8 cellular contexts compared by ENCODE assay signal in the genomic region with DNA sequence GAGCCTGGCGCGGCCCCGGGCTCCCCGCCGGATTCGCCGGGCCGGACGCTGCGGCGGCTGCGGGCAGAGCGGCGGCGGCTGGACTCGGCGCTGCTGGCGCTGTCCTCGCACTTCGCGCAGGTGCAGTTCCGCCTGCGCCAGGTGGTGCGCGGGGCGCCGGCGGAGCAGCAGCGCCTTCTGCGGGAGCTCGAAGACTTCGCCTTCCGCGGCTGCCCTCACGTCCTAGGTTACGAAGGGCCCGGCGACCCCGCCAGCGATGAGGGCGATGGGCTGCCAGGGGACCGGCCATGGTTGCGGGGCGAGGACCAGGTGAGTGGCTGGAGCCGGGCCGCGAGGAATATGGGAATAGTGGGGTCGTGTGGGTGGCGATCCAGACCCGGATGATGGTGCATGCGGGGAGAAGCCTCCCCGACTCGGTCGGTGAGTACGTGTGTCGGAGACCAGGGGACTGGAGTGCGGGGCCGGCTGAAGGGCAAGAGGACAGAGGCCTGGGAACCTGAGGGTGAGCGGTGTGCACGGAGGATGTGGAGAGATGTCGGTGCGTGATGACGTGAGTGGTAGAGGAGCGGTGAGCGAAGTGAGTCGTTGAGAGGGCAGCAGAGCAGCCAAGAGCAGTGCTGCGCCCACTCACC. TPM values are rescaled to one million over a fixed set of nuclear protein-coding genes. Genes with fewer than 3 reads are reported as not detected.
DNase-seq lines count a peak whose midpoint lies in the region; ATAC-seq and TF ChIP-seq lines count a peak whose summit lies in the region.

No MANE protein-coding gene starts in this region.

- H3K4me3 Mint-ChIP-seq in Calu3 (ENCODE audit: low read depth, unreplicated experiment) = peak overlapping the region; percentile 98

- TF ChIP-seq POLR2A in heart left ventricle (IDR thresholded peaks at IDR 0.05) = no peak
- TF ChIP-seq POLR2A in prostate gland (IDR thresholded peaks at IDR 0.05) = peak; percentile 18

- H3K9me3 ChIP-seq in SK-N-SH (no peaks in the 10 kb centered on the region), heart left ventricle (no peaks in the 10 kb centered on the region), prostate gland (no peaks in the 10 kb centered on the region)

- H3K4me3 ChIP-seq in KMS-11 (IDR thresholded peaks at IDR 0.05; ENCODE audit: insufficient read depth, low read depth, low read length) (no peak overlapping the region), SK-N-SH (ENCODE audit: low read depth in 2 of 2, low read length in 1 of 2) (peak overlapping the region; percentile 71 to 97), heart left ventricle (peak overlapping the region; percentile 63 to 100 (median 92)), prostate gland (peak overlapping the region; percentile 72 to 93)

- H3K27me3 ChIP-seq in KMS-11 (ENCODE audit: insufficient read depth, low read depth) (no peaks in the 10 kb centered on the region), SK-N-SH (ENCODE audit: insufficient read depth) (no peaks in the 10 kb centered on the region), heart left ventricle (no peaks in the 10 kb centered on the region), prostate gland (replicated peaks; ENCODE audit: insufficient read depth) (no peaks in the 10 kb centered on the region)

- intact Hi-C loops in Calu3 (cut with micrococcal nuclease; ENCODE audit: unreplicated experiment) (no loop called here), heart left ventricle (cut with DNase I) (loop anchor here in 2 of 10 donors (1.0 kb wide), 2 partner anchors 17 kb away; partner anchors contain the start of genes RPL27 (in 2 of the 2) and AARSD1 (in 1 of the 2)), prostate gland (cut with DNase I) (loop anchor here (2.0 kb wide), 1 partner anchor 18 kb away; the partner anchor contains the start of gene RPL27)

- peaks cover 53% of the 10 kb centered on the region for H3K36me3 Mint-ChIP-seq in Calu3 (ENCODE audit: insufficient read depth, unreplicated experiment)
- peaks cover 9 to 31% of the 10 kb centered on the region in 2 donors for H3K36me3 Mint-ChIP-seq in activated naive CD4-positive, alpha-beta T cell treated with anti-CD3 and anti-CD28 coated beads, Interleukin-2, amount 50 U/mL, for 72 hours

- H3K9me3 Mint-ChIP-seq in Calu3 (ENCODE audit: low read depth, unreplicated experiment) = no peaks in the 10 kb centered on the region
- no peaks in the 10 kb centered on the region for H3K9me3 Mint-ChIP-seq in activated naive CD4-positive, alpha-beta T cell treated with anti-CD3 and anti-CD28 coated beads, Interleukin-2, amount 50 U/mL, for 72 hours

- H3K36me3 ChIP-seq in KMS-11 (ENCODE audit: insufficient read depth) (no peaks in the 10 kb centered on the region), SK-N-SH (replicated peaks in 1 of 2; ENCODE audit: control insufficient read depth in 1 of 2, insufficient read depth in 2 of 2, low read length in 1 of 2) (peaks cover 4 to 13% of the 10 kb centered on the region in 2 experiments), heart left ventricle (peaks cover 0 to 23% (median 5%) of the 10 kb centered on the region in 9 donors), prostate gland (no peaks in the 10 kb centered on the region)

- H3K9ac ChIP-seq in KMS-11 (peak overlapping the region; percentile 66), SK-N-SH (peak overlapping the region; percentile 81)

- 0 out of 2 replicates have a peak, but pooled peaks have one; percentile 13 for TF ChIP-seq RAD21 in SK-N-SH (IDR thresholded peaks at IDR 0.05; ENCODE audit: low read length)

- H3K79me2 ChIP-seq in KMS-11 (ENCODE audit: insufficient read depth, low read depth) (peaks cover 32% of the 10 kb centered on the region; the same call in 1 of the 2 replicates), SK-N-SH (ENCODE audit: insufficient read depth) (peaks cover 56% of the 10 kb centered on the region)

- peak overlapping the region; percentile 78 for H3K27ac ChIP-seq in KMS-11
- peak overlapping the region; percentile 69 to 87 for H3K27ac ChIP-seq in SK-N-SH (ENCODE audit: low read depth in 2 of 2, low read length in 1 of 2)
- H3K27ac ChIP-seq in heart left ventricle = peak overlapping the region in 11 of 12 donors; percentile 83 to 93 (median 89)
- H3K27ac ChIP-seq in prostate gland = peak overlapping the region; percentile 88 to 95

- no peak for TF ChIP-seq EP300 in SK-N-SH (IDR thresholded peaks at IDR 0.05; ENCODE audit: borderline replicate concordance in 1 of 2, low read depth in 1 of 2, low read length in 1 of 2)

- peak; percentile 71 for DNase-seq in Calu3
- peak; percentile 65 for DNase-seq in SK-N-SH
- DNase-seq in activated naive CD4-positive, alpha-beta T cell treated with anti-CD3 and anti-CD28 coated beads, Interleukin-2, amount 50 U/mL, for 72 hours (ENCODE audit: low spot score in 2 of 2) = peak; percentile 68 to 72
- DNase-seq in heart left ventricle = peak; percentile 25 to 68 (median 58)
- DNase-seq in prostate gland (ENCODE audit: low spot score) = peak; percentile 50
- DNase-seq in cortex of kidney (lab: John Stamatoyannopoulos, UW) = no peak

- TF ChIP-seq CTCF in Calu3 (IDR thresholded peaks at IDR 0.05; ENCODE audit: unreplicated experiment) (peak; percentile 20), KMS-11 (conservative IDR thresholded peaks at IDR 0.05; ENCODE audit: low read depth, low read length) (no peak), SK-N-SH (IDR thresholded peaks at IDR 0.05) (no peak), heart left ventricle (IDR thresholded peaks at IDR 0.05) (no peak), prostate gland (IDR thresholded peaks at IDR 0.05) (peak in 2 of 4 experiments; percentile 37 to 42)

- CTCF ChIA-PET in Calu3 (lab: Charles Lee) = interaction anchor here (0.5 to 1.1 kb wide), 4 partner anchors 16 to 148 kb away, joined by 3 to 4 read pairs (median 3); partner anchors contain the start of gene RPL27
- CTCF ChIA-PET in SK-N-SH (lab: Yijun Ruan, JAX) = no interaction called here

- peaks cover 41% of the 10 kb centered on the region for H3K4me1 ChIP-seq in KMS-11 (ENCODE audit: low read depth, poor library complexity, severe bottlenecking)
- peaks cover 10 to 12% of the 10 kb centered on the region in 2 experiments; a peak in 2 of 4 replicates for H3K4me1 ChIP-seq in SK-N-SH (ENCODE audit: control insufficient read depth in 1 of 2, insufficient read depth in 2 of 2, low read depth in 1 of 2, low read length in 1 of 2)
- peaks cover 0 to 42% (median 25%) of the 10 kb centered on the region in 12 donors for H3K4me1 ChIP-seq in heart left ventricle
- peaks cover 5% of the 10 kb centered on the region for H3K4me1 ChIP-seq in prostate gland (replicated peaks)

- H3K27ac Mint-ChIP-seq in Calu3 (ENCODE audit: unreplicated experiment) = peak overlapping the region; percentile 86
- H3K27ac Mint-ChIP-seq in activated naive CD4-positive, alpha-beta T cell treated with anti-CD3 and anti-CD28 coated beads, Interleukin-2, amount 50 U/mL, for 72 hours = peak overlapping the region; percentile 78 to 85

- POLR2A ChIA-PET in SK-N-SH (lab: Yijun Ruan, JAX) = interaction anchor here (1.8 kb wide), 1 partner anchor 17 kb away, joined by 11 read pairs; the partner anchor contains the start of gene RPL27

- no peaks in the 10 kb centered on the region for H3K9me2 ChIP-seq in SK-N-SH

- H3K4me2 ChIP-seq in KMS-11 (peak overlapping the region; percentile 89), SK-N-SH (peak overlapping the region; percentile 81)

- H3K27me3 Mint-ChIP-seq in Calu3 (ENCODE audit: unreplicated experiment) = no peaks in the 10 kb centered on the region

- H2AFZ ChIP-seq in KMS-11 (ENCODE audit: low read depth) (peak overlapping the region; percentile 87), SK-N-SH (ENCODE audit: low read depth) (peak overlapping the region; percentile 90)

- peaks cover 33% of the 10 kb centered on the region for H3K4me1 Mint-ChIP-seq in Calu3 (ENCODE audit: low read depth, unreplicated experiment)

- H3F3A ChIP-seq in SK-N-SH (replicated peaks; ENCODE audit: insufficient read depth) = peaks cover 8% of the 10 kb centered on the region

- H4K20me1 ChIP-seq in KMS-11 (ENCODE audit: insufficient read depth) (no peaks in the 10 kb centered on the region), SK-N-SH (ENCODE audit: insufficient read depth) (peaks cover 5% of the 10 kb centered on the region; the same call in 1 of the 2 replicates)

- ATAC-seq in GM21526 (IDR thresholded peaks at IDR 0.05; ENCODE audit: low FRiP score, unreplicated experiment) (peak; percentile 33), heart left ventricle (peak in 3 of 4 donors; percentile 25 to 55 (median 54))
- ATAC-seq in activated naive CD4-positive, alpha-beta T cell treated with anti-CD3 and anti-CD28 coated beads, Interleukin-2, amount 50 U/mL, for 72 hours = peak; percentile 85 to 87

- no TSS peak for BruUV-seq in Calu3 (replicated peaks; lab: Mats Ljungman, UMichigan)

- WGBS in SK-N-SH (ENCODE audit: low lambda C conversion rate) = 2% methylated on average over 28 of the region's 67 CpGs
- WGBS in heart left ventricle, 4 donors = 0 to 1% (median 1%) methylated on average over 32 to 67 of the region's 67 CpGs
- WGBS in prostate gland = under 1% methylated on average over 67 of the region's 67 CpGs

RNA-seq across cellular contexts. Expression of gene RUNDC1, which starts 0.5 kb away (rescaled TPM):
- total RNA-seq in Calu3 (2022) (32.8 and 35.4 TPM in 2 replicates), heart left ventricle (10 to 100 TPM in 8 of 9 donors, 1 to 10 TPM in 1; 9.8 to 15.9 (median 11.4) TPM), prostate gland (10 to 100 TPM; 26.7 to 28.5 TPM)
- polyA plus RNA-seq in SK-N-SH (2012; rRNA removed) (9.0 and 9.5 TPM in 2 replicates), heart left ventricle (10 to 100 TPM in 1 of 2 donors, 1 to 10 TPM in 1; 5.5 to 14.4 TPM)
- polyA plus RNA-seq in SK-N-SH (2012; cell fraction: cytosol; rRNA removed) = 6.1 and 7.4 TPM in 2 replicates
- polyA plus RNA-seq in SK-N-SH (2012; cell fraction: nucleus; rRNA removed) = 10.4 and 11.6 TPM in 2 replicates
- 10 to 100 TPM; 10.7 to 15.2 TPM for total RNA-seq in activated naive CD4-positive, alpha-beta T cell treated with anti-CD3 and anti-CD28 coated beads, Interleukin-2, amount 50 U/mL, for 72 hours

RNA-seq across cellular contexts. Expression of gene PTGES3L, which starts 1.0 kb away (rescaled TPM):
- total RNA-seq in Calu3 (2022) = 2.0 and 2.1 TPM in 2 replicates
- 1.4 and 1.7 TPM in 2 replicates for polyA plus RNA-seq in SK-N-SH (2012; rRNA removed)
- 1.7 TPM in 2 replicates for polyA plus RNA-seq in SK-N-SH (2012; cell fraction: cytosol; rRNA removed)
- polyA plus RNA-seq in SK-N-SH (2012; cell fraction: nucleus; rRNA removed) = 1.9 and 2.6 TPM in 2 replicates
- 1 to 10 TPM; 1.1 to 3.6 TPM for total RNA-seq in activated naive CD4-positive, alpha-beta T cell treated with anti-CD3 and anti-CD28 coated beads, Interleukin-2, amount 50 U/mL, for 72 hours
- total RNA-seq in heart left ventricle = 10 to 100 TPM; 24.6 to 48.4 (median 41.2) TPM
- polyA plus RNA-seq in heart left ventricle = 10 to 100 TPM; 41.5 to 58.0 TPM
- 1 to 10 TPM; 3.4 to 3.9 TPM for total RNA-seq in prostate gland

RNA-seq across cellular contexts. Expression of gene AARSD1, which starts 16.6 kb away (rescaled TPM):
- total RNA-seq in Calu3 (2022) (93.7 and 96.6 TPM in 2 replicates), heart left ventricle (10 to 100 TPM; 19.5 to 33.3 (median 26.2) TPM), prostate gland (10 to 100 TPM; 34.2 to 48.4 TPM)
- polyA plus RNA-seq in SK-N-SH (2012; rRNA removed) (52.0 and 59.4 TPM in 2 replicates), heart left ventricle (10 to 100 TPM; 45.5 to 66.3 TPM)
- 41.0 and 45.6 TPM in 2 replicates for polyA plus RNA-seq in SK-N-SH (2012; cell fraction: cytosol; rRNA removed)
- polyA plus RNA-seq in SK-N-SH (2012; cell fraction: nucleus; rRNA removed) = 103 and 110 TPM in 2 replicates
- 10 to 100 TPM; 51.0 to 63.2 TPM for total RNA-seq in activated naive CD4-positive, alpha-beta T cell treated with anti-CD3 and anti-CD28 coated beads, Interleukin-2, amount 50 U/mL, for 72 hours

RNA-seq across cellular contexts. Expression of gene RPL27, which starts 17.3 kb away (rescaled TPM):
- total RNA-seq in Calu3 (2022) (1,193 and 1,292 TPM in 2 replicates), heart left ventricle (100 to 1,000 TPM; 477 to 796 (median 664) TPM), prostate gland (1,000 to 10,000 TPM in 1 of 2 donors, 100 to 1,000 TPM in 1; 571 to 1,082 TPM)
- polyA plus RNA-seq in SK-N-SH (2012; rRNA removed) (4,890 and 6,383 TPM in 2 replicates), heart left ventricle (1,000 to 10,000 TPM; 1,976 to 2,590 TPM)
- polyA plus RNA-seq in SK-N-SH (2012; cell fraction: cytosol; rRNA removed) = 5,586 and 7,027 TPM in 2 replicates
- 1,500 and 1,605 TPM in 2 replicates for polyA plus RNA-seq in SK-N-SH (2012; cell fraction: nucleus; rRNA removed)
- 1,000 to 10,000 TPM; 1,275 to 1,425 TPM for total RNA-seq in activated naive CD4-positive, alpha-beta T cell treated with anti-CD3 and anti-CD28 coated beads, Interleukin-2, amount 50 U/mL, for 72 hours

RNA-seq across cellular contexts. Expression of gene IFI35, which starts 25.7 kb away (rescaled TPM):
- total RNA-seq in Calu3 (2022) (98.6 and 195 TPM in 2 replicates), heart left ventricle (10 to 100 TPM in 8 of 9 donors, 1 to 10 TPM in 1; 8.4 to 66.7 (median 11.9) TPM), prostate gland (10 to 100 TPM; 35.6 to 40.1 TPM)
- polyA plus RNA-seq in SK-N-SH (2012; rRNA removed) (15.7 and 17.6 TPM in 2 replicates), heart left ventricle (10 to 100 TPM in 1 of 2 donors, 1 to 10 TPM in 1; 9.2 to 12.5 TPM)
- polyA plus RNA-seq in SK-N-SH (2012; cell fraction: cytosol; rRNA removed) = 9.8 and 12.8 TPM in 2 replicates
- 17.8 and 19.4 TPM in 2 replicates for polyA plus RNA-seq in SK-N-SH (2012; cell fraction: nucleus; rRNA removed)
- total RNA-seq in activated naive CD4-positive, alpha-beta T cell treated with anti-CD3 and anti-CD28 coated beads, Interleukin-2, amount 50 U/mL, for 72 hours = 10 to 100 TPM; 33.3 to 62.3 TPM

Comparison
In these comparisons a context has a peak if more than half of its experiments do, and no peak if none do; other contexts are left out.
1. ATAC-seq: peak in every context shown above with its lines; median percentile 86 in activated naive CD4-positive, alpha-beta T cell treated with anti-CD3 and anti-CD28 coated beads, Interleukin-2, amount 50 U/mL, for 72 hours; 54 in heart left ventricle; 33 in GM21526.